6 cellular contexts compared by ENCODE assay signal in genomic region chr6:147463651-147464050, GRCh38. TPM values are rescaled to one million over a fixed set of nuclear protein-coding genes. Genes with fewer than 3 reads are reported as not detected.
"Had no signal": no experiment of that assay in that cellular context is flagged by ENCODE, and none has a peak within 500 bp of the region (broad histone marks: within the 10 kb centered on the region; RNA-seq: fewer than 3 reads in every experiment).

No MANE protein-coding gene starts in this region.

- H3K27ac Mint-ChIP-seq: IgD-negative memory B cell had no signal

- H3K4me3 Mint-ChIP-seq: IgD-negative memory B cell had no signal

- DNase-seq: IMR-90, KBM-7 had no signal

- ATAC-seq: HepG2 had no signal

- FAIRE-seq: HepG2, HTR-8/SVneo had no signal

- H3K27ac ChIP-seq: HL-60 had no signal

- H3K36me3 Mint-ChIP-seq: IgD-negative memory B cell had no signal

RNA-seq across cellular contexts. Expression of gene SAMD5, which starts 44.8 kb away (rescaled TPM):
- polyA plus RNA-seq: IgD-negative memory B cell had no signal
